In the genomic region with DNA sequence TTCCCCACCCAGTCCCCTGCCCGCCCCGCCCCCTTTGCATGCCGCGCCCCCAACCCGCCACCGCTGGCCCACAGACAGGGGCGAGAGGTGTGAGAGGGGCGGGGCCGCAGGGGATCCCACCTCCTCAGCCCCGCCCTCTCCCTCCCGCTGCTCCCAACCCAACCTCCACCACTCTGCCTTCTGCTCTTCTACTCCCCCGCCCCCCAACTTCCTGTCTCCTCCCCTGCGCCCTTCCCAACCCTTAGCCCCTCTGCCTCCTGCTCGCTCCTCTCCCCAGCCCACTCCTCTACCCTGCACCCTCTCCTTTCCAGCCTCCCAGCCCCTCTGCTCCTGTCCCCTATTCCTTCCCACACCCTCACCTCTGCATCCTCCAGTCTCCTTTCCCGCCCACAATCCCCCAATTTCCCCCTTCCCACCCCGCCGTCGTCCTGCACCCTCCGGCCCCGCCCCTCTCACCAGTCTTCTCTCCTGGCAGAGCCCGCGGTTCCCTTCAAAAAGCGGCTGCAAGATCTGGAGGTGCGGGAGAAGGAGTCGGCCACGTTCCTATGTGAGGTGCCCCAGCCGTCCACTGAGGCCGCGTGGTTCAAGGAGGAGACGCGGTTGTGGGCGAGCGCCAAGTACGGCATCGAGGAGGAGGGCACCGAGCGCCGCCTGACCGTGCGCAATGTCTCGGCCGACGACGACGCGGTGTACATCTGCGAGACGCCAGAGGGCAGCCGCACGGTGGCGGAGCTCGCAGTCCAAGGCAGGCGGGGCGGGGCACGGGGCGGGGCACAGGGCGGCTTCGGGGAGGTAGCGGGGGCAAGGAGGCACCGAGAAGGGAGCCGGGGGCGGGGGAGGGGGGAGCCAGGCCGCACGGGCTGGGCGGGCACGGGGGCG, we compare ENCODE assay signal across 8 cellular contexts.
DNase-seq lines count a peak whose midpoint lies in the region; ATAC-seq and TF ChIP-seq lines count a peak whose summit lies in the region.

No MANE protein-coding gene starts in this region.

- peak; percentile 75 for ATAC-seq in GM18873 (IDR thresholded peaks at IDR 0.05; ENCODE audit: low FRiP score, unreplicated experiment)
- peak; percentile 92 for ATAC-seq in HG03159 (IDR thresholded peaks at IDR 0.05; ENCODE audit: unreplicated experiment)

- POLR2A ChIA-PET in AG04449 (lab: Yijun Ruan, JAX) = no interaction called here

- DNase-seq in AG04449 (ENCODE audit: low read depth, low spot score) (no peak), NCI-H345 treated with DMSO at 0.1 percent for 48 hours (lab: John Stamatoyannopoulos, UW; ENCODE audit: unreplicated experiment) (peak; percentile 52), choroid plexus epithelial cell (ENCODE audit: low read depth) (peak; percentile 65), left kidney (ENCODE audit: low read depth, low spot score) (peak; percentile 97)
- peak; percentile 81 for DNase-seq in activated CD4-positive, alpha-beta T cell treated with anti-CD3 and anti-CD28 coated beads for 1 hour
- DNase-seq in stimulated activated CD4-positive, alpha-beta T cell treated with anti-CD3 and anti-CD28 coated beads, Interleukin-2, amount 100 ng/mL, for 24 hours = peak; percentile 90 to 93

- H3K4me3 ChIP-seq in AG04449 (ENCODE audit: low read depth, low read length) (peak overlapping the region; percentile 61), choroid plexus epithelial cell (ENCODE audit: low read depth, low read length) (peak overlapping the region; percentile 53)

- CTCF ChIA-PET in AG04449 (lab: Yijun Ruan, JAX) = interaction anchor here (0.7 to 2.7 kb wide), 13 partner anchors 9 to 302 kb away, joined by 3 to 15 read pairs (median 3); no protein-coding TSS in a partner anchor

- TF ChIP-seq CTCF in AG04449 (IDR thresholded peaks at IDR 0.05; ENCODE audit: insufficient read depth, low read length, missing control alignments) (peak; percentile 87), choroid plexus epithelial cell (conservative IDR thresholded peaks at IDR 0.05; ENCODE audit: low read depth, low read length) (peak; percentile 68)
